In the genomic region with DNA sequence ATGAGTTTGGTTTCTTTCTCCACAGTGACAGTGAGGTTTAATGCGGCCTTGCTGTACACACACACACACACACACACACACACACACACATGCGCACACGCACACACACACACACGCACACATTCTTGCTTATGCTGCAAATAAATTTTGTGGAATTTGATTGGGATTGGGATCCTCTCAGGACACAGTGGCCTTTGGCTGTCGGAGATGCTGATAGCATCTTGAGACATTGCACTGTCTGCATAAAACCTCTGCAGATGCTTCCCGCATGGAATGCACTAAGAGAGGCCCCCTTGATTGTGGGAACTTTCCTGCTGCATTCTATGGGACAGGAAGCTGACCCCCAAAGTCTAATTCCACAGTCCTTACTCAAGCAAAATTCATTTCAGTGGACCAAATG, we compare ENCODE assay signal across 18 cellular contexts.
"Had no signal": no experiment of that assay in that cellular context is flagged by ENCODE, and none has a peak within 500 bp of the region (broad histone marks: within the 10 kb centered on the region; RNA-seq: fewer than 3 reads in every experiment).

No MANE protein-coding gene starts in this region.

- H3K4me3 Mint-ChIP-seq: activated CD8-positive, alpha-beta T cell treated with anti-CD3 and anti-CD28 coated beads for 36 hours; activated T-cell treated with anti-CD3 and anti-CD28 coated beads, Interleukin-2, amount 50 U/mL, for 72 hours; brain; T-helper 1 cell treated with Interleukin-12 subunit alpha and Interleukin-12 subunit beta and Interleukin-4 antibody, amounts not matched to agents 30 μg/mL and 1 μg/mL, for 36 hours had no signal

- H3K4me1 ChIP-seq: ascending aorta had no signal

- H3K36me3 ChIP-seq: ascending aorta had no signal

- H3K27ac Mint-ChIP-seq: activated CD8-positive, alpha-beta T cell treated with anti-CD3 and anti-CD28 coated beads for 36 hours; activated T-cell treated with anti-CD3 and anti-CD28 coated beads, Interleukin-2, amount 50 U/mL, for 72 hours; brain; T-helper 1 cell treated with Interleukin-12 subunit alpha and Interleukin-12 subunit beta and Interleukin-4 antibody, amounts not matched to agents 30 μg/mL and 1 μg/mL, for 36 hours had no signal

- H3K9me3 ChIP-seq: ascending aorta had no signal

- ATAC-seq: activated CD4-positive, CD25-positive, alpha-beta regulatory T cell treated with anti-CD3 and anti-CD28 coated beads, Interleukin-2, amount 50 U/mL, for 24 hours; activated CD8-positive, alpha-beta T cell treated with anti-CD3 and anti-CD28 coated beads for 36 hours; activated T-cell treated with anti-CD3 and anti-CD28 coated beads, Interleukin-2, amount 50 U/mL, for 72 hours had no signal

- H3K27me3 ChIP-seq: ascending aorta had no signal

- DNase-seq: activated CD4-positive, alpha-beta T cell treated with anti-CD3 and anti-CD28 coated beads for 4 hours; activated CD8-positive, alpha-beta memory T cell treated with anti-CD3 and anti-CD28 coated beads, Interleukin-2, amount 50 U/mL, for 4 hours; activated CD8-positive, alpha-beta T cell treated with anti-CD3 and anti-CD28 coated beads for 36 hours; activated naive CD4-positive, alpha-beta T cell treated with anti-CD3 and anti-CD28 coated beads, Interleukin-2, amount 50 U/mL, for 16 hours; activated T-cell treated with anti-CD3 and anti-CD28 coated beads, Interleukin-2, amount 50 U/mL, for 72 hours; KG1; NCI-H1092; NCI-H1417; NCI-H1694; NCI-H2029; NCI-H2107; NCI-H345; NCI-H510A; NCI-H526 treated with DMSO at 0.1 percent for 48 hours had no signal

- H3K9me3 Mint-ChIP-seq: activated CD8-positive, alpha-beta T cell treated with anti-CD3 and anti-CD28 coated beads for 36 hours; activated T-cell treated with anti-CD3 and anti-CD28 coated beads, Interleukin-2, amount 50 U/mL, for 72 hours; brain; T-helper 1 cell treated with Interleukin-12 subunit alpha and Interleukin-12 subunit beta and Interleukin-4 antibody, amounts not matched to agents 30 μg/mL and 1 μg/mL, for 36 hours had no signal

- H3K27ac ChIP-seq: ascending aorta had no signal

- H3K4me3 ChIP-seq: ascending aorta had no signal

- H3K27me3 Mint-ChIP-seq: activated CD8-positive, alpha-beta T cell treated with anti-CD3 and anti-CD28 coated beads for 36 hours had no signal

- H3K4me1 Mint-ChIP-seq: brain had no signal

- H3K36me3 Mint-ChIP-seq: brain had no signal
